In the genomic region with DNA sequence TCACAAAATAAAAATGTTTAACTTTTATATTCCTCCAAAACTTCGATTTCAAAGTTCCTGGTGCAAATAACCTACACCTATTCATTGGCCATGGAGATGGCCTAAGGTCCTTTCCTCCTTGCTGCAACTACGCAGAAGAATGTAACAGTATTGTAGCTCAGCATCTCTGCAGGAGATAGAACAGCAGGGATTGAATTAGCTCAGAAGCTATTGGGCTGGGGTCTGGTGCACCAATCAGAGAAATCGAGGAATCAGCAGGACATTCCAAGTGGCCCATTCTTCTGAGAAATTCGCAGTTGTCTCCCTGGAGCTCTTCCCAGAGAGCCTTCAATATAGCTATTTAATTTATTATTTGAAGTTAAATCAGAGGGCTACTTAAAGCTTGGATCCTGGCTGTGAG, we compare ENCODE assay signal across 28 cellular contexts.
"Had no signal": no experiment of that assay in that cellular context is flagged by ENCODE, and none has a peak within 500 bp of the region (broad histone marks: within the 10 kb centered on the region; RNA-seq: fewer than 3 reads in every experiment).

No MANE protein-coding gene starts in this region.

- H3K4me3 ChIP-seq: pancreas, prostate gland, right atrium auricular region, right lobe of liver, sigmoid colon, stomach, thoracic aorta, thyroid gland, tibial nerve, upper lobe of right lung, uterus had no signal

- H3K27me3 ChIP-seq: neutrophil, right atrium auricular region, right lobe of liver, sigmoid colon, stomach, thyroid gland, tibial nerve, upper lobe of right lung, uterus had no signal

- ATAC-seq: naive thymus-derived CD8-positive, alpha-beta T cell; natural killer cell treated with Interleukin-12 subunit alpha and Interleukin-12 subunit beta and Interleukin-15 and Interleukin-18, amount 100 ng/mL, for 72 hours; pancreas; right lobe of liver; stimulated activated effector memory CD8-positive, alpha-beta T cell treated with anti-CD3 and anti-CD28 coated beads, Interleukin-12 subunit alpha, Interleukin-12 subunit beta, amount 100 ng/mL, for 72 hours; upper lobe of right lung had no signal

- H3K36me3 Mint-ChIP-seq: natural killer cell treated with Interleukin-12 subunit alpha and Interleukin-12 subunit beta and Interleukin-15 and Interleukin-18, amount 100 ng/mL, for 72 hours; stimulated activated effector memory CD8-positive, alpha-beta T cell treated with anti-CD3 and anti-CD28 coated beads, Interleukin-12 subunit alpha, Interleukin-12 subunit beta, amount 100 ng/mL, for 72 hours had no signal

- H3K4me1 ChIP-seq: pancreas, prostate gland, right atrium auricular region, right lobe of liver, sigmoid colon, tibial nerve, upper lobe of right lung, uterus had no signal

- DNase-seq: naive thymus-derived CD8-positive, alpha-beta T cell; nephron progenitor cell; nucleus accumbens; pancreas; retina; right lobe of liver; sigmoid colon; small intestine; stimulated activated CD4-positive, alpha-beta T cell treated with anti-CD3 and anti-CD28 coated beads, Interleukin-15, amount 100 ng/mL, for 24 hours; stimulated activated CD4-positive, alpha-beta T cell treated with anti-CD3 and anti-CD28 coated beads, Interleukin-2, amount 100 ng/mL, for 24 hours; stimulated activated CD4-positive, alpha-beta T cell treated with anti-CD3 and anti-CD28 coated beads, Interleukin-2, amount 100 ng/mL, for 48 hours; stimulated activated CD4-positive, alpha-beta T cell treated with anti-CD3 and anti-CD28 coated beads, Interleukin-4, amount 100 ng/mL, for 24 hours; stimulated activated naive B cell treated with anti-CD40 and anti-IgM and Interleukin-4, amounts not matched to agents 10 μg/mL and 1 μg/mL and 100 μg/mL, for 72 hours; stimulated activated naive CD4-positive, alpha-beta T cell treated with Interleukin-2 at 50 U/mL for 16 hours; stomach; thyroid gland; trophoblast cell; upper lobe of right lung; uterus had no signal

- H3K27ac ChIP-seq: neutrophil, pancreas, prostate gland, right atrium auricular region, right lobe of liver, sigmoid colon, stomach, thoracic aorta, thyroid gland, tibial nerve, upper lobe of right lung, uterus had no signal

- H3K9me3 Mint-ChIP-seq: neural crest cell had no signal

- H3K36me3 ChIP-seq: neutrophil, pancreas, prostate gland, right atrium auricular region, right lobe of liver, sigmoid colon, stomach, thoracic aorta, thyroid gland, tibial nerve, upper lobe of right lung, uterus had no signal

- H3K4me1 Mint-ChIP-seq: neural crest cell had no signal

- H3K9me3 ChIP-seq: neutrophil, pancreas, prostate gland, right atrium auricular region, right lobe of liver, sigmoid colon, stomach, thoracic aorta, thyroid gland, upper lobe of right lung, uterus had no signal

- H3K4me3 Mint-ChIP-seq: naive thymus-derived CD8-positive, alpha-beta T cell; natural killer cell treated with Interleukin-12 subunit alpha and Interleukin-12 subunit beta and Interleukin-15 and Interleukin-18, amount 100 ng/mL, for 72 hours; nephron progenitor cell; neural crest cell; stimulated activated effector memory CD8-positive, alpha-beta T cell treated with anti-CD3 and anti-CD28 coated beads, Interleukin-12 subunit alpha, Interleukin-12 subunit beta, amount 100 ng/mL, for 72 hours; stimulated activated naive B cell treated with anti-CD40 and anti-IgM and Interleukin-4, amounts not matched to agents 10 μg/mL and 1 μg/mL and 100 μg/mL, for 72 hours; stimulated activated naive CD8-positive, alpha-beta T cell treated with anti-CD3 and anti-CD28 coated beads, Interleukin-15, Interleukin-2, amounts not matched to agents 100 ng/mL and 50 ng/mL, for 24 hours had no signal

- H3K27ac Mint-ChIP-seq: naive thymus-derived CD8-positive, alpha-beta T cell; natural killer cell treated with Interleukin-12 subunit alpha and Interleukin-12 subunit beta and Interleukin-15 and Interleukin-18, amount 100 ng/mL, for 72 hours; nephron progenitor cell; stimulated activated effector memory CD8-positive, alpha-beta T cell treated with anti-CD3 and anti-CD28 coated beads, Interleukin-12 subunit alpha, Interleukin-12 subunit beta, amount 100 ng/mL, for 72 hours; stimulated activated naive CD8-positive, alpha-beta T cell treated with anti-CD3 and anti-CD28 coated beads, Interleukin-15, Interleukin-2, amounts not matched to agents 100 ng/mL and 50 ng/mL, for 24 hours had no signal
